26 cellular contexts compared by ENCODE assay signal in the genomic region with DNA sequence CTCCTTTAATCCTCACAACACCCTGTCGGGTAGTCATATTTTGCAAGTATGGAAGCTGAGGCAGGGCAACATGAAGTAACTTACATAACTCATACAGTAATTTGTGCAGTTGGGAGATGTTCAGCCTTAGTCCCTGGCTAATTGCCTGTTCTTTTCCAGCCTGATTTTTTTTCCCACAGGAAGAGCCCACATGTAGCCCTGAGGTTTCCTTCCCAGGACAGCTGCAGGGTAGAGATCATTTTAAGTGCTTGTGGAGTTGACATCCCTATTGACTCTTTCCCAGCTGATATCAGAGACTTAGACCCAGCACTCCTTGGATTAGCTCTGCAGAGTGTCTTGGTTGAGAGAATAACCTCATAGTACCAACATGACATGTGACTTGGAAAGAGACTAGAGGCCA. TPM values are rescaled to one million over a fixed set of nuclear protein-coding genes. Genes with fewer than 3 reads are reported as not detected.
"Had no signal": no experiment of that assay in that cellular context is flagged by ENCODE, and none has a peak within 500 bp of the region (broad histone marks: within the 10 kb centered on the region; RNA-seq: fewer than 3 reads in every experiment).

No MANE protein-coding gene starts in this region.

- H2AFZ ChIP-seq: hepatocyte had no signal

- H3K4me2 ChIP-seq: hepatocyte had no signal

- H3K27ac ChIP-seq: ascending aorta, coronary artery, hepatocyte, lower lobe of right lung, skin epidermis, tibial nerve, uterus had no signal

- H3K36me3 ChIP-seq: ascending aorta, uterus had no signal

- DNase-seq: activated CD4-positive, alpha-beta T cell treated with anti-CD3 and anti-CD28 coated beads, Interleukin-2, amount 10 ng/mL, durations not matched to agents 24 days and 14 days; activated CD8-positive, alpha-beta memory T cell treated with anti-CD3 and anti-CD28 coated beads, Interleukin-2, amount 50 U/mL, for 48 hours; activated effector memory CD4-positive, alpha-beta T cell treated with Interleukin-2 at 50 U/mL for 16 hours; activated naive CD4-positive, alpha-beta T cell treated with anti-CD3 and anti-CD28 coated beads, Interleukin-2, amount 10 ng/mL, durations not matched to agents 7 days and 5 days; activated T-cell treated with anti-CD3 and anti-CD28 coated beads, Interleukin-2, amount 50 U/mL, for 48 hours; islet precursor cell; left colon; lower lobe of right lung; retina; stimulated activated CD4-positive, alpha-beta T cell treated with anti-CD3 and anti-CD28 coated beads, Interleukin-15, amount 100 ng/mL, for 24 hours; stimulated activated CD4-positive, alpha-beta T cell treated with anti-CD3 and anti-CD28 coated beads, Interleukin-2, amount 100 ng/mL, for 48 hours; uterus had no signal

- H3K9me3 ChIP-seq: ascending aorta, lower lobe of right lung, tibial nerve, uterus had no signal

- H3K27ac Mint-ChIP-seq: activated CD4-positive, alpha-beta T cell treated with anti-CD3 and anti-CD28 coated beads, Interleukin-2, amount 10 ng/mL, durations not matched to agents 24 days and 14 days; activated naive CD4-positive, alpha-beta T cell treated with anti-CD3 and anti-CD28 coated beads, Interleukin-2, amount 10 ng/mL, durations not matched to agents 7 days and 5 days; stimulated activated naive CD8-positive, alpha-beta T cell treated with anti-CD3 and anti-CD28 coated beads, Interleukin-15, Interleukin-2, amounts not matched to agents 100 ng/mL and 50 ng/mL, for 24 hours; T-helper 2 cell treated with Interferon-gamma antibody and Interleukin-4, amounts not matched to agents 5 μg/mL and 100 μg/mL, for 36 hours had no signal

- H3K27me3 Mint-ChIP-seq: activated CD4-positive, alpha-beta T cell treated with anti-CD3 and anti-CD28 coated beads, Interleukin-2, amount 10 ng/mL, durations not matched to agents 24 days and 14 days; activated naive CD4-positive, alpha-beta T cell treated with anti-CD3 and anti-CD28 coated beads, Interleukin-2, amount 10 ng/mL, durations not matched to agents 7 days and 5 days; stimulated activated naive CD8-positive, alpha-beta T cell treated with anti-CD3 and anti-CD28 coated beads, Interleukin-15, Interleukin-2, amounts not matched to agents 100 ng/mL and 50 ng/mL, for 24 hours had no signal

- H3K4me3 Mint-ChIP-seq: activated CD4-positive, alpha-beta T cell treated with anti-CD3 and anti-CD28 coated beads, Interleukin-2, amount 10 ng/mL, durations not matched to agents 24 days and 14 days; activated naive CD4-positive, alpha-beta T cell treated with anti-CD3 and anti-CD28 coated beads, Interleukin-2, amount 10 ng/mL, durations not matched to agents 7 days and 5 days; neural crest cell; stimulated activated naive CD8-positive, alpha-beta T cell treated with anti-CD3 and anti-CD28 coated beads, Interleukin-15, Interleukin-2, amounts not matched to agents 100 ng/mL and 50 ng/mL, for 24 hours; T-helper 2 cell treated with Interferon-gamma antibody and Interleukin-4, amounts not matched to agents 5 μg/mL and 100 μg/mL, for 36 hours had no signal

- H3K27me3 ChIP-seq: ascending aorta, hepatocyte, tibial nerve, uterus had no signal

- H3K9me3 Mint-ChIP-seq: activated CD4-positive, alpha-beta T cell treated with anti-CD3 and anti-CD28 coated beads, Interleukin-2, amount 10 ng/mL, durations not matched to agents 24 days and 14 days; activated naive CD4-positive, alpha-beta T cell treated with anti-CD3 and anti-CD28 coated beads, Interleukin-2, amount 10 ng/mL, durations not matched to agents 7 days and 5 days; neural crest cell; stimulated activated naive CD8-positive, alpha-beta T cell treated with anti-CD3 and anti-CD28 coated beads, Interleukin-15, Interleukin-2, amounts not matched to agents 100 ng/mL and 50 ng/mL, for 24 hours; T-helper 2 cell treated with Interferon-gamma antibody and Interleukin-4, amounts not matched to agents 5 μg/mL and 100 μg/mL, for 36 hours had no signal

- H3K4me1 ChIP-seq: uterus had no signal

- ATAC-seq: left colon, lower lobe of right lung had no signal

- H3K4me3 ChIP-seq: ascending aorta, coronary artery, hepatocyte, lower lobe of right lung, skin epidermis, tibial nerve, uterus had no signal

- FAIRE-seq: TTC549 had no signal

- H3K79me2 ChIP-seq: hepatocyte had no signal

RNA-seq across cellular contexts. Expression of gene BTN1A1, which starts 47.5 kb away (rescaled TPM):
- total RNA-seq: ascending aorta, glomerular endothelial cell, left colon, lower lobe of right lung, neural crest cell, omental fat pad, posterior vena cava, tibial nerve had no signal
- polyA plus RNA-seq: adipose tissue, esophagus had no signal
